ENCODE assay signal across 24 cellular contexts in genomic region chr3:113585720-113586119, GRCh38. TPM values are rescaled to one million over a fixed set of nuclear protein-coding genes. Genes with fewer than 3 reads are reported as not detected.
"Had no signal": no experiment of that assay in that cellular context is flagged by ENCODE, and none has a peak within 500 bp of the region (broad histone marks: within the 10 kb centered on the region; RNA-seq: fewer than 3 reads in every experiment).

No MANE protein-coding gene starts in this region.

- H3K36me3 ChIP-seq: esophagus squamous epithelium, gastroesophageal sphincter, ovary, right atrium auricular region, sigmoid colon, upper lobe of right lung, vagina had no signal

- DNase-seq: effector memory CD8-positive, alpha-beta T cell; esophagus squamous epithelium; foreskin fibroblast; glutamatergic neuron; kidney glomerular epithelial cell; mucosa of descending colon; naive thymus-derived CD8-positive, alpha-beta T cell; nucleus accumbens; ovary; sigmoid colon; stimulated activated CD4-positive, alpha-beta T cell treated with anti-CD3 and anti-CD28 coated beads, Interleukin-2, amount 100 ng/mL, for 24 hours; stimulated activated CD4-positive, alpha-beta T cell treated with anti-CD3 and anti-CD28 coated beads, Interleukin-4, amount 100 ng/mL, for 4 hours; stimulated activated naive B cell treated with anti-CD40 and anti-IgM and Interleukin-4, amounts not matched to agents 10 μg/mL and 1 μg/mL and 100 μg/mL, for 72 hours; stimulated activated naive CD8-positive, alpha-beta T cell treated with anti-CD3 and anti-CD28 coated beads, Interleukin-15, amount 100 ng/mL, for 72 hours; testis; upper lobe of right lung had no signal

- H3K27me3 Mint-ChIP-seq: dendritic cell treated with granulocyte-macrophage colony-stimulating factor and Interleukin-4, amounts not matched to agents 40 ng/mL and 50 ng/mL, for 4 days; effector memory CD8-positive, alpha-beta T cell; naive thymus-derived CD8-positive, alpha-beta T cell; stimulated activated naive B cell treated with anti-CD40 and anti-IgM and Interleukin-4, amounts not matched to agents 10 μg/mL and 1 μg/mL and 100 μg/mL, for 72 hours; stimulated activated naive CD8-positive, alpha-beta T cell treated with anti-CD3 and anti-CD28 coated beads, Interleukin-15, amount 100 ng/mL, for 72 hours had no signal

- H3K9me3 Mint-ChIP-seq: dendritic cell treated with granulocyte-macrophage colony-stimulating factor and Interleukin-4, amounts not matched to agents 40 ng/mL and 50 ng/mL, for 4 days; effector memory CD8-positive, alpha-beta T cell; naive thymus-derived CD8-positive, alpha-beta T cell; stimulated activated naive B cell treated with anti-CD40 and anti-IgM and Interleukin-4, amounts not matched to agents 10 μg/mL and 1 μg/mL and 100 μg/mL, for 72 hours; stimulated activated naive CD8-positive, alpha-beta T cell treated with anti-CD3 and anti-CD28 coated beads, Interleukin-15, amount 100 ng/mL, for 72 hours had no signal

- H3K4me1 Mint-ChIP-seq: stimulated activated naive B cell treated with anti-CD40 and anti-IgM and Interleukin-4, amounts not matched to agents 10 μg/mL and 1 μg/mL and 100 μg/mL, for 72 hours; stimulated activated naive CD8-positive, alpha-beta T cell treated with anti-CD3 and anti-CD28 coated beads, Interleukin-15, amount 100 ng/mL, for 72 hours had no signal

- H3K27ac ChIP-seq: esophagus squamous epithelium, gastroesophageal sphincter, ovary, right atrium auricular region, sigmoid colon, skin epidermis, testis, tibial nerve, upper lobe of right lung, vagina had no signal

- FAIRE-seq: islet of Langerhans had no signal

- H3K4me1 ChIP-seq: gastroesophageal sphincter, right atrium auricular region, sigmoid colon, testis, tibial nerve, upper lobe of right lung, vagina had no signal

- H3K4me3 Mint-ChIP-seq: dendritic cell treated with granulocyte-macrophage colony-stimulating factor and Interleukin-4, amounts not matched to agents 40 ng/mL and 50 ng/mL, for 4 days; effector memory CD8-positive, alpha-beta T cell; naive thymus-derived CD8-positive, alpha-beta T cell; stimulated activated naive B cell treated with anti-CD40 and anti-IgM and Interleukin-4, amounts not matched to agents 10 μg/mL and 1 μg/mL and 100 μg/mL, for 72 hours; stimulated activated naive CD8-positive, alpha-beta T cell treated with anti-CD3 and anti-CD28 coated beads, Interleukin-15, amount 100 ng/mL, for 72 hours had no signal

- H3K9me3 ChIP-seq: esophagus squamous epithelium, gastroesophageal sphincter, mucosa of descending colon, ovary, right atrium auricular region, sigmoid colon, testis, tibial nerve, upper lobe of right lung, vagina had no signal

- H3K27me3 ChIP-seq: gastroesophageal sphincter, ovary, right atrium auricular region, sigmoid colon, testis, tibial nerve, upper lobe of right lung, vagina had no signal

- H3K27ac Mint-ChIP-seq: dendritic cell treated with granulocyte-macrophage colony-stimulating factor and Interleukin-4, amounts not matched to agents 40 ng/mL and 50 ng/mL, for 4 days; effector memory CD8-positive, alpha-beta T cell; stimulated activated naive B cell treated with anti-CD40 and anti-IgM and Interleukin-4, amounts not matched to agents 10 μg/mL and 1 μg/mL and 100 μg/mL, for 72 hours had no signal

- H3K4me3 ChIP-seq: esophagus squamous epithelium, gastroesophageal sphincter, mucosa of descending colon, ovary, right atrium auricular region, sigmoid colon, skin epidermis, testis, tibial nerve, upper lobe of right lung, vagina had no signal

RNA-seq across cellular contexts. Expression of gene SIDT1, which starts 53.4 kb away (rescaled TPM):
- total RNA-seq: epithelial cell of proximal tubule had no signal
